9 cellular contexts compared by ENCODE assay signal in the genomic region with DNA sequence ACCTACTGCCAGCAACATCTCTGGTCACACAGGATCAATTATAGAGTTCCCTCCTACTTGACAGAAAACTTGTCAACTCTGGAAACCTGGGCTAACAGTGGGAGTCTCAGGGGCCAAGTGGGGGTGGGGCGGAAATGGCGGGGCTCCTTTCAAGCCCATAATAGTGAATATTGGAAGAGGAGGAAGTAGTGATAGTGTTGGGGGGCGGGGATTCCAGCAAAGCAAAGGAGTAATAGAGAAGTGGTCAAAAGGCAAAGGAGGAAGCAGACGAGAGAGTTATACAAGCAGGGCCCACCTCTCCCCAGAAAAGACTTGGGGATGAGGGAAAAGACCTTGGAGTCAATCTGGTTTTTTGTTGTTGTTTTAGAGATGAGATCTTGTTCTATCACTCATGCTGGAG.
DNase-seq lines count a peak whose midpoint lies in the region; ATAC-seq lines count a peak whose summit lies in the region.
"Had no signal": no experiment of that assay in that cellular context is flagged by ENCODE, and none has a peak within 500 bp of the region (broad histone marks: within the 10 kb centered on the region; RNA-seq: fewer than 3 reads in every experiment).

No MANE protein-coding gene starts in this region.

- H3K4me3 Mint-ChIP-seq in activated naive CD8-positive, alpha-beta T cell = peak overlapping the region; percentile 88

- H3K27me3 Mint-ChIP-seq in activated naive CD8-positive, alpha-beta T cell = no peaks in the 10 kb centered on the region

- peaks cover 58% of the 10 kb centered on the region for H3K4me1 Mint-ChIP-seq in activated naive CD8-positive, alpha-beta T cell (ENCODE audit: low read depth)

- H3K9me3 Mint-ChIP-seq in activated naive CD8-positive, alpha-beta T cell (ENCODE audit: low read depth) = no peaks in the 10 kb centered on the region

- ATAC-seq in GM21390 (IDR thresholded peaks at IDR 0.05; ENCODE audit: unreplicated experiment) = no peak
- ATAC-seq in GM19023 (IDR thresholded peaks at IDR 0.05; ENCODE audit: unreplicated experiment) = no peak
- ATAC-seq in HG03139 (IDR thresholded peaks at IDR 0.05; ENCODE audit: unreplicated experiment) = no peak
- no peak for ATAC-seq in GM19395 (IDR thresholded peaks at IDR 0.05; ENCODE audit: unreplicated experiment)

- peaks cover 2% of the 10 kb centered on the region for H3K36me3 Mint-ChIP-seq in activated naive CD8-positive, alpha-beta T cell

- H3K27ac Mint-ChIP-seq in activated naive CD8-positive, alpha-beta T cell = peak overlapping the region; percentile 90

- DNase-seq in GF-D8 (lab: John Stamatoyannopoulos, UW) (peak; percentile 75), NAMALWA (ENCODE audit: low spot score) (peak; percentile 44), pons (ENCODE audit: low spot score) (peak; percentile 71)
- DNase-seq: NCI-H524 had no signal
